ENCODE assay signal across 21 cellular contexts in the genomic region with DNA sequence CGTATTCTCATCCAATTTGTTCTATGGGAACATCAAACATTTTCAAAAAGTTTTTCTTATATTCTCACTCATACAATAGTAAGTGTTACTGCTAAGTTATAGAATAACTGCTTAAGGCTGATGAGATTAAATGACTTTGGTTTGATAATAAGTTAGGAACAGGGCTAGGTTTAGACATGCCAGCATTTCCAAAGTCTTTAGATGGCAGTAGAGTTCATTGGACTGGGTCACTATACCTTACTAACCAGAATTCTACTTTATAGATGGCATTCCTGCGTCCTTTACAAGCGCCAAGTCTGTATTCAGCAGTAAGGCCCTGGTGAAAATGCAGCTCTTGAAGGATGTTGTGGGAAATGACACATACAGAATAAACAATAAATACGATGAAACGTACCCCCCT. TPM values are rescaled to one million over a fixed set of nuclear protein-coding genes. Genes with fewer than 3 reads are reported as not detected.
DNase-seq lines count a peak whose midpoint lies in the region; ATAC-seq and TF ChIP-seq lines count a peak whose summit lies in the region.
"Had no signal": no experiment of that assay in that cellular context is flagged by ENCODE, and none has a peak within 500 bp of the region (broad histone marks: within the 10 kb centered on the region; RNA-seq: fewer than 3 reads in every experiment).

No MANE protein-coding gene starts in this region.

- intact Hi-C loops in PC-3 (cut with micrococcal nuclease): no loop called here

- H3K4me2 ChIP-seq in PC-3 (ENCODE audit: low read length): no peak overlapping the region
- H3K4me2 ChIP-seq: KMS-11 had no signal

- no peaks in the 10 kb centered on the region for H3K4me1 ChIP-seq in PC-3 (ENCODE audit: insufficient read depth, low read length)

- TF ChIP-seq CTCF in C4-2B (conservative IDR thresholded peaks at IDR 0.05) (peak; percentile 38), PC-3 (conservative IDR thresholded peaks at IDR 0.05; ENCODE audit: low read depth, low read length) (peak; percentile 37; the same call in 1 of the 2 replicates), WTC11 (IDR thresholded peaks at IDR 0.05) (no peak)

- no peaks in the 10 kb centered on the region for H3K4me1 Mint-ChIP-seq in WTC11
- H3K4me1 Mint-ChIP-seq: CD14-positive monocyte had no signal

- no peaks in the 10 kb centered on the region for H3K36me3 ChIP-seq in PC-3 (ENCODE audit: low read depth, low read length)

- no peaks in the 10 kb centered on the region for H3K27me3 Mint-ChIP-seq in WTC11 (ENCODE audit: low read depth)

- no peak overlapping the region for H3K4me3 ChIP-seq in PC-3 (ENCODE audit: low read length)
- H3K4me3 ChIP-seq: SK-N-MC had no signal

- ATAC-seq in PC-3 (peak; percentile 57), WTC11 (peak; percentile 55), esophagus mucosa (no peak), HG02798 (IDR thresholded peaks at IDR 0.05; ENCODE audit: poor library complexity, unreplicated experiment) (no peak)

- no peaks in the 10 kb centered on the region; the same call in 1 of the 2 replicates for H3K27me3 ChIP-seq in PC-3 (ENCODE audit: low read length)

- H3K9me3 ChIP-seq in PC-3 (ENCODE audit: low read length): no peaks in the 10 kb centered on the region

- H3K27ac ChIP-seq in C4-2B (no peak overlapping the region), PC-3 (ENCODE audit: low read length) (no peak overlapping the region)
- H3K27ac ChIP-seq: HL-60, KMS-11, SK-N-MC had no signal

- H3K9ac ChIP-seq in PC-3 (ENCODE audit: low read length): no peak overlapping the region
- H3K9ac ChIP-seq: KMS-11 had no signal

- no peaks in the 10 kb centered on the region for H3K79me2 ChIP-seq in PC-3 (ENCODE audit: low read length)

- H3F3A ChIP-seq in PC-3 (ENCODE audit: low read length, unreplicated experiment): no peaks in the 10 kb centered on the region

- CTCF ChIA-PET in PC-3 (lab: Charles Lee) (no interaction called here), WTC11 (lab: Charles Lee) (no interaction called here)

- H3K4me3 Mint-ChIP-seq in WTC11: no peak overlapping the region
- H3K4me3 Mint-ChIP-seq: CD14-positive monocyte had no signal

- no peak overlapping the region for H2AFZ ChIP-seq in PC-3 (ENCODE audit: low read length)

- DNase-seq in HT-29 (ENCODE audit: low spot score): peak; percentile 14
- no peak for DNase-seq in PC-3
- DNase-seq in WTC11 (ENCODE audit: low spot score): no peak
- DNase-seq in NCI-H1417 (lab: John Stamatoyannopoulos, UW): no peak
- DNase-seq in stimulated activated CD4-positive, alpha-beta T cell treated with anti-CD3 and anti-CD28 coated beads, Interleukin-4, amount 100 ng/mL, for 1 hour: no peak
- DNase-seq: GDM1; NCI-H1105; NCI-H1694; NCI-H2081; NCI-H2227 treated with DMSO at 0.1 percent for 48 hours; NCI-H510A; NK-92 treated with Interleukin-12 subunit alpha and Interleukin-12 subunit beta, amount 100 ng/mL, for 24 hours; RPMI8226; SHP77 had no signal

- no peaks in the 10 kb centered on the region for H3K9me3 Mint-ChIP-seq in WTC11

- no peaks in the 10 kb centered on the region for H4K20me1 ChIP-seq in PC-3 (ENCODE audit: low read length)

- POLR2A ChIA-PET in PC-3 (lab: Charles Lee; ENCODE audit: unreplicated experiment) (no interaction called here), WTC11 (lab: Charles Lee) (no interaction called here)

- no peaks in the 10 kb centered on the region for H3K9me2 ChIP-seq in PC-3 (replicated peaks; ENCODE audit: low read length)

- no peak overlapping the region for H3K27ac Mint-ChIP-seq in WTC11
- H3K27ac Mint-ChIP-seq: CD14-positive monocyte had no signal

- H3K36me3 Mint-ChIP-seq in WTC11: no peaks in the 10 kb centered on the region
- H3K36me3 Mint-ChIP-seq: CD14-positive monocyte had no signal

- BruUV-seq in PC-3 (replicated peaks; lab: Mats Ljungman, UMichigan): no TSS peak

TF ChIP-seq in WTC11, 78 proteins besides CTCF, POLR2A, EP300 and RAD21 (continues in another document):
- TF ChIP-seq, protein P1, sequence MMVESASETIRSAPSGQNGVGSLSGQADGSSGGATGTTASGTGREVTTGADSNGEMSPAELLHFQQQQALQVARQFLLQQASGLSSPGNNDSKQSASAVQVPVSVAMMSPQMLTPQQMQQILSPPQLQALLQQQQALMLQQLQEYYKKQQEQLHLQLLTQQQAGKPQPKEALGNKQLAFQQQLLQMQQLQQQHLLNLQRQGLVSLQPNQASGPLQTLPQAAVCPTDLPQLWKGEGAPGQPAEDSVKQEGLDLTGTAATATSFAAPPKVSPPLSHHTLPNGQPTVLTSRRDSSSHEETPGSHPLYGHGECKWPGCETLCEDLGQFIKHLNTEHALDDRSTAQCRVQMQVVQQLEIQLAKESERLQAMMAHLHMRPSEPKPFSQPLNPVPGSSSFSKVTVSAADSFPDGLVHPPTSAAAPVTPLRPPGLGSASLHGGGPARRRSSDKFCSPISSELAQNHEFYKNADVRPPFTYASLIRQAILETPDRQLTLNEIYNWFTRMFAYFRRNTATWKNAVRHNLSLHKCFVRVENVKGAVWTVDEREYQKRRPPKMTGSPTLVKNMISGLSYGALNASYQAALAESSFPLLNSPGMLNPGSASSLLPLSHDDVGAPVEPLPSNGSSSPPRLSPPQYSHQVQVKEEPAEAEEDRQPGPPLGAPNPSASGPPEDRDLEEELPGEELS (CRISPR knock-in tag; IDR thresholded peaks at IDR 0.05): no peak
- TF ChIP-seq, protein P2, sequence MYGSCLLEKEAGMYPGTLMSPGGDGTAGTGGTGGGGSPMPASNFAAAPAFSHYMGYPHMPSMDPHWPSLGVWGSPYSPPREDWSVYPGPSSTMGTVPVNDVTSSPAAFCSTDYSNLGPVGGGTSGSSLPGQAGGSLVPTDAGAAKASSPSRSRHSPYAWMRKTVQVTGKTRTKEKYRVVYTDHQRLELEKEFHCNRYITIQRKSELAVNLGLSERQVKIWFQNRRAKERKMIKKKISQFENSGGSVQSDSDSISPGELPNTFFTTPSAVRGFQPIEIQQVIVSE (CRISPR knock-in tag; IDR thresholded peaks at IDR 0.05; ENCODE audit: borderline replicate concordance): no peak
- TF ChIP-seq, protein P3, sequence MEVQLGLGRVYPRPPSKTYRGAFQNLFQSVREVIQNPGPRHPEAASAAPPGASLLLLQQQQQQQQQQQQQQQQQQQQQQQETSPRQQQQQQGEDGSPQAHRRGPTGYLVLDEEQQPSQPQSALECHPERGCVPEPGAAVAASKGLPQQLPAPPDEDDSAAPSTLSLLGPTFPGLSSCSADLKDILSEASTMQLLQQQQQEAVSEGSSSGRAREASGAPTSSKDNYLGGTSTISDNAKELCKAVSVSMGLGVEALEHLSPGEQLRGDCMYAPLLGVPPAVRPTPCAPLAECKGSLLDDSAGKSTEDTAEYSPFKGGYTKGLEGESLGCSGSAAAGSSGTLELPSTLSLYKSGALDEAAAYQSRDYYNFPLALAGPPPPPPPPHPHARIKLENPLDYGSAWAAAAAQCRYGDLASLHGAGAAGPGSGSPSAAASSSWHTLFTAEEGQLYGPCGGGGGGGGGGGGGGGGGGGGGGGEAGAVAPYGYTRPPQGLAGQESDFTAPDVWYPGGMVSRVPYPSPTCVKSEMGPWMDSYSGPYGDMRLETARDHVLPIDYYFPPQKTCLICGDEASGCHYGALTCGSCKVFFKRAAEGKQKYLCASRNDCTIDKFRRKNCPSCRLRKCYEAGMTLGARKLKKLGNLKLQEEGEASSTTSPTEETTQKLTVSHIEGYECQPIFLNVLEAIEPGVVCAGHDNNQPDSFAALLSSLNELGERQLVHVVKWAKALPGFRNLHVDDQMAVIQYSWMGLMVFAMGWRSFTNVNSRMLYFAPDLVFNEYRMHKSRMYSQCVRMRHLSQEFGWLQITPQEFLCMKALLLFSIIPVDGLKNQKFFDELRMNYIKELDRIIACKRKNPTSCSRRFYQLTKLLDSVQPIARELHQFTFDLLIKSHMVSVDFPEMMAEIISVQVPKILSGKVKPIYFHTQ (CRISPR knock-in tag; IDR thresholded peaks at IDR 0.05): no peak
- TF ChIP-seq MYBL2 (CRISPR knock-in tag; IDR thresholded peaks at IDR 0.05) (no peak), PRRX2 (CRISPR knock-in tag; IDR thresholded peaks at IDR 0.05) (no peak), CBFB (CRISPR knock-in tag; IDR thresholded peaks at IDR 0.05; ENCODE audit: low read depth) (no peak), MXD4 (CRISPR knock-in tag; IDR thresholded peaks at IDR 0.05; ENCODE audit: borderline replicate concordance) (no peak), OVOL2 (CRISPR knock-in tag; IDR thresholded peaks at IDR 0.05; ENCODE audit: borderline replicate concordance) (no peak)
- TF ChIP-seq, protein P4, sequence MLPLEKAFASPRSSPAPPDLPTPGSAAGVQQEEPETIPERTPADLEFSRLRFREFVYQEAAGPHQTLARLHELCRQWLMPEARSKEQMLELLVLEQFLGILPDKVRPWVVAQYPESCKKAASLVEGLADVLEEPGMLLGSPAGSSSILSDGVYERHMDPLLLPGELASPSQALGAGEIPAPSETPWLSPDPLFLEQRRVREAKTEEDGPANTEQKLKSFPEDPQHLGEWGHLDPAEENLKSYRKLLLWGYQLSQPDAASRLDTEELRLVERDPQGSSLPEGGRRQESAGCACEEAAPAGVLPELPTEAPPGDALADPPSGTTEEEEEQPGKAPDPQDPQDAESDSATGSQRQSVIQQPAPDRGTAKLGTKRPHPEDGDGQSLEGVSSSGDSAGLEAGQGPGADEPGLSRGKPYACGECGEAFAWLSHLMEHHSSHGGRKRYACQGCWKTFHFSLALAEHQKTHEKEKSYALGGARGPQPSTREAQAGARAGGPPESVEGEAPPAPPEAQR (CRISPR knock-in tag; IDR thresholded peaks at IDR 0.05): no peak
- TF ChIP-seq, protein P5, sequence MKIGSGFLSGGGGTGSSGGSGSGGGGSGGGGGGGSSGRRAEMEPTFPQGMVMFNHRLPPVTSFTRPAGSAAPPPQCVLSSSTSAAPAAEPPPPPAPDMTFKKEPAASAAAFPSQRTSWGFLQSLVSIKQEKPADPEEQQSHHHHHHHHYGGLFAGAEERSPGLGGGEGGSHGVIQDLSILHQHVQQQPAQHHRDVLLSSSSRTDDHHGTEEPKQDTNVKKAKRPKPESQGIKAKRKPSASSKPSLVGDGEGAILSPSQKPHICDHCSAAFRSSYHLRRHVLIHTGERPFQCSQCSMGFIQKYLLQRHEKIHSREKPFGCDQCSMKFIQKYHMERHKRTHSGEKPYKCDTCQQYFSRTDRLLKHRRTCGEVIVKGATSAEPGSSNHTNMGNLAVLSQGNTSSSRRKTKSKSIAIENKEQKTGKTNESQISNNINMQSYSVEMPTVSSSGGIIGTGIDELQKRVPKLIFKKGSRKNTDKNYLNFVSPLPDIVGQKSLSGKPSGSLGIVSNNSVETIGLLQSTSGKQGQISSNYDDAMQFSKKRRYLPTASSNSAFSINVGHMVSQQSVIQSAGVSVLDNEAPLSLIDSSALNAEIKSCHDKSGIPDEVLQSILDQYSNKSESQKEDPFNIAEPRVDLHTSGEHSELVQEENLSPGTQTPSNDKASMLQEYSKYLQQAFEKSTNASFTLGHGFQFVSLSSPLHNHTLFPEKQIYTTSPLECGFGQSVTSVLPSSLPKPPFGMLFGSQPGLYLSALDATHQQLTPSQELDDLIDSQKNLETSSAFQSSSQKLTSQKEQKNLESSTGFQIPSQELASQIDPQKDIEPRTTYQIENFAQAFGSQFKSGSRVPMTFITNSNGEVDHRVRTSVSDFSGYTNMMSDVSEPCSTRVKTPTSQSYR (CRISPR knock-in tag; IDR thresholded peaks at IDR 0.05): no peak

RNA-seq across cellular contexts. Expression of a gene that starts 21.7 kb away (rescaled TPM):
- total RNA-seq in HT-29 (2014; rRNA removed; shearing (Covaris generic)): 0.51 TPM in 1 of 2 replicates, not detected in the other
- total RNA-seq in PC-3 (2014; rRNA removed) (not detected in 2 replicates), WTC11 (2021) (3.9 to 5.0 TPM (median 4.8 TPM) in 3 replicates), esophagus mucosa (7.4 TPM)

Comparison
In these comparisons a context has a peak if more than half of its experiments do, and no peak if none do; other contexts are left out.
1. ATAC-seq: peak in PC-3 (single experiment) and WTC11 (single experiment); none in esophagus mucosa (single experiment) and HG02798 (single experiment).